ENCODE assay signal across 13 cellular contexts in genomic region chr3:153599685-153600084, GRCh38.
DNase-seq lines count a peak whose midpoint lies in the region; ATAC-seq and TF ChIP-seq lines count a peak whose summit lies in the region.
"Had no signal": no experiment of that assay in that cellular context is flagged by ENCODE, and none has a peak within 500 bp of the region (broad histone marks: within the 10 kb centered on the region; RNA-seq: fewer than 3 reads in every experiment).

No MANE protein-coding gene starts in this region.

- DNase-seq in HS-5 (ENCODE audit: low read depth) = peak; percentile 61
- peak; percentile 97 for DNase-seq in astrocyte of the cerebellum (ENCODE audit: low read depth)
- DNase-seq in hepatocyte (ENCODE audit: low spot score) = peak; percentile 50
- peak; percentile 51 for DNase-seq in stomach
- no peak for DNase-seq in activated T-cell treated with anti-CD3 and anti-CD28 coated beads, Interleukin-2, amount 50 U/mL, for 1 hour
- no peak for DNase-seq in NCI-H524 (lab: John Stamatoyannopoulos, UW)
- no peak for DNase-seq in activated naive CD4-positive, alpha-beta T cell treated with Interleukin-2 at 50 U/mL for 16 hours
- DNase-seq: activated naive CD8-positive, alpha-beta T cell treated with anti-CD3 and anti-CD28 coated beads, Interleukin-2, amount 10 ng/mL, durations not matched to agents 7 days and 5 days; head of caudate nucleus; NCI-H748 treated with DMSO at 0.1 percent for 48 hours; retina; stimulated activated naive CD8-positive, alpha-beta T cell treated with anti-CD3 and anti-CD28 coated beads, Interleukin-15, amount 100 ng/mL, for 72 hours had no signal

- TF ChIP-seq CTCF in astrocyte of the cerebellum (IDR thresholded peaks at IDR 0.05; ENCODE audit: low read depth, low read length, missing control alignments) (no peak), hepatocyte (IDR thresholded peaks at IDR 0.05; ENCODE audit: poor library complexity) (no peak), stomach (IDR thresholded peaks at IDR 0.05) (no peak)

- H3K27me3 ChIP-seq in hepatocyte (no peaks in the 10 kb centered on the region), stomach (no peaks in the 10 kb centered on the region)

- no peaks in the 10 kb centered on the region for H3K9me3 ChIP-seq in hepatocyte (ENCODE audit: low read depth)
- no peaks in the 10 kb centered on the region for H3K9me3 ChIP-seq in stomach

- no peaks in the 10 kb centered on the region for H4K20me1 ChIP-seq in hepatocyte (ENCODE audit: insufficient read depth, poor library complexity, severe bottlenecking)

- H3K4me3 ChIP-seq in astrocyte of the cerebellum (ENCODE audit: low read depth, low read length) = no peak overlapping the region
- no peak overlapping the region for H3K4me3 ChIP-seq in hepatocyte
- no peak overlapping the region for H3K4me3 ChIP-seq in stomach

- no peak for TF ChIP-seq POLR2A in stomach (IDR thresholded peaks at IDR 0.05)

- no peak for ATAC-seq in HG02798 (IDR thresholded peaks at IDR 0.05; ENCODE audit: poor library complexity, unreplicated experiment)
- ATAC-seq: stimulated activated naive CD8-positive, alpha-beta T cell treated with anti-CD3 and anti-CD28 coated beads, Interleukin-15, amount 100 ng/mL, for 72 hours had no signal

- WGBS in hepatocyte (ENCODE audit: low lambda C conversion rate, missing lambda C conversion rate) = 46% methylated on average over 2 of the region's 2 CpGs
- 11 to 29% (median 21%) methylated on average over 2 of the region's 2 CpGs for WGBS in stomach, 5 donors

- H3K36me3 ChIP-seq in hepatocyte (replicated peaks; ENCODE audit: insufficient read depth, low read depth) = no peaks in the 10 kb centered on the region
- no peaks in the 10 kb centered on the region for H3K36me3 ChIP-seq in stomach

- intact Hi-C loops in stomach (cut with DNase I; ENCODE audit: low total_unique reads) = no loop called here

- no peak for TF ChIP-seq EP300 in stomach (IDR thresholded peaks at IDR 0.05)

- no peaks in the 10 kb centered on the region for H3K9me2 ChIP-seq in hepatocyte (replicated peaks; ENCODE audit: insufficient read depth)

- peak overlapping the region; percentile 60 for H3K4me2 ChIP-seq in hepatocyte

- H3K4me1 ChIP-seq in hepatocyte (ENCODE audit: insufficient read depth) = peaks cover 14% of the 10 kb centered on the region
- peaks cover 0 to 4% (median 1%) of the 10 kb centered on the region in 4 donors for H3K4me1 ChIP-seq in stomach

- peak overlapping the region; percentile 1 for H2AFZ ChIP-seq in hepatocyte

- no peaks in the 10 kb centered on the region for H3K79me2 ChIP-seq in hepatocyte

- H3K27ac ChIP-seq in hepatocyte (peak overlapping the region; percentile 41), stomach (no peak overlapping the region)

- in situ Hi-C loops in astrocyte of the cerebellum (cut with HindIII; ENCODE audit: low sequenced_read_pairs) = loop anchor here (10.0 kb wide), 2 partner anchors 435 to 575 kb away; partner anchors contain the start of gene RAP2B

Comparison
In these comparisons a context has a peak if more than half of its experiments do, and no peak if none do; other contexts are left out.
1. DNase-seq: peak in HS-5 (single experiment), astrocyte of the cerebellum (single experiment), hepatocyte (single experiment) and stomach (single experiment); none in activated T-cell treated with anti-CD3 and anti-CD28 coated beads, Interleukin-2, amount 50 U/mL, for 1 hour (single experiment), NCI-H524 (0 of 2) and activated naive CD4-positive, alpha-beta T cell treated with Interleukin-2 at 50 U/mL for 16 hours (single experiment).